Comparison of ENCODE assay signal across 34 cellular contexts in the genomic region with DNA sequence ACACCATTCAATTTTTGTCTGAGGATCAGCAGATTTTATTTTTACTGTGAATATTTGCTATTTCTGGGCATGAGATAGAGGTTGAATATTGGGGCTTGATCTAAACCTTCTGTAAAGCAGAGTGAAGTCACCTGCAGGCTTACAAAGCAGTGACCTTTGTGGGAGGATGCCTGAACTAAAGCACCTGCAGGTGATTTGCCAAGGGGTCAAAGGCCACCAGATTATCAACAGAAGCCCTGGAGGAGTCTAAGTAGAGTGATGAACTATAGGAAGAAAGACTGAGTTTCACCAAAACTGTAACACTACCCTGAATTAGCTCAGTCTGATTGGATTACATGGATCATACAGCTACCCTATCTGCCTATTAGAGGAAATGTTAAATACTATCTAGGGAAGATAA.
"Had no signal": no experiment of that assay in that cellular context is flagged by ENCODE, and none has a peak within 500 bp of the region (broad histone marks: within the 10 kb centered on the region; RNA-seq: fewer than 3 reads in every experiment).

No MANE protein-coding gene starts in this region.

- H3K4me3 Mint-ChIP-seq: activated CD4-positive, alpha-beta T cell treated with anti-CD3 and anti-CD28 coated beads, Interleukin-2, amount 10 ng/mL, durations not matched to agents 7 days and 5 days; activated CD8-positive, alpha-beta T cell treated with anti-CD3 and anti-CD28 coated beads, Interleukin-2, amount 10 ng/mL, durations not matched to agents 7 days and 5 days; activated naive CD4-positive, alpha-beta T cell treated with anti-CD3 and anti-CD28 coated beads, Interleukin-2, amount 50 U/mL, for 24 hours; activated naive CD8-positive, alpha-beta T cell treated with anti-CD3 and anti-CD28 coated beads, Interleukin-2, amount 10 ng/mL, durations not matched to agents 7 days and 5 days; activated T-cell treated with anti-CD3 and anti-CD28 coated beads, Interleukin-2, amount 50 U/mL, for 24 hours; central memory CD8-positive, alpha-beta T cell had no signal

- H3K9me3 Mint-ChIP-seq: activated CD4-positive, alpha-beta T cell treated with anti-CD3 and anti-CD28 coated beads, Interleukin-2, amount 10 ng/mL, durations not matched to agents 7 days and 5 days; activated naive CD4-positive, alpha-beta T cell treated with anti-CD3 and anti-CD28 coated beads, Interleukin-2, amount 50 U/mL, for 24 hours; activated naive CD8-positive, alpha-beta T cell treated with anti-CD3 and anti-CD28 coated beads, Interleukin-2, amount 10 ng/mL, durations not matched to agents 7 days and 5 days; activated T-cell treated with anti-CD3 and anti-CD28 coated beads, Interleukin-2, amount 50 U/mL, for 24 hours; activated T-helper 2 cell treated with anti-CD3 and anti-CD28 coated beads, Interferon-gamma antibody, Interleukin-2, Interleukin-4, amounts not matched to agents 10 μg/mL and 5 μg/mL and 100 μg/mL, durations not matched to agents 14 hours and 24 hours and 36 hours; central memory CD8-positive, alpha-beta T cell had no signal

- H3K4me1 ChIP-seq: ascending aorta, Peyer's patch had no signal

- H3K27me3 ChIP-seq: ascending aorta, cardiac muscle cell, Peyer's patch had no signal

- H3K36me3 ChIP-seq: ascending aorta, cardiac muscle cell, Peyer's patch, WERI-Rb-1 had no signal

- H3K27ac ChIP-seq: ascending aorta, cardiac muscle cell, Peyer's patch, RWPE1, WERI-Rb-1 had no signal

- H3K36me3 Mint-ChIP-seq: activated naive CD4-positive, alpha-beta T cell treated with anti-CD3 and anti-CD28 coated beads, Interleukin-2, amount 50 U/mL, for 24 hours; activated naive CD8-positive, alpha-beta T cell treated with anti-CD3 and anti-CD28 coated beads, Interleukin-2, amount 10 ng/mL, durations not matched to agents 7 days and 5 days had no signal

- DNase-seq: activated CD4-positive, alpha-beta T cell treated with anti-CD3 and anti-CD28 coated beads, Interleukin-2, amount 10 ng/mL, durations not matched to agents 7 days and 5 days; activated CD4-positive, alpha-beta T cell treated with anti-CD3 and anti-CD28 coated beads, Interleukin-2, amount 50 U/mL, for 48 hours; activated CD4-positive, CD25-positive, alpha-beta regulatory T cell; activated CD8-positive, alpha-beta T cell treated with anti-CD3 and anti-CD28 coated beads, Interleukin-2, amount 10 ng/mL, durations not matched to agents 7 days and 5 days; activated gamma-delta T cell; activated naive CD4-positive, alpha-beta T cell treated with Interleukin-2 at 50 U/mL for 16 hours; activated naive CD8-positive, alpha-beta T cell treated with anti-CD3 and anti-CD28 coated beads, Interleukin-2, amount 10 ng/mL, durations not matched to agents 7 days and 5 days; activated T-cell treated with anti-CD3 and anti-CD28 coated beads, Interleukin-2, amount 50 U/mL, for 24 hours; amygdala; Karpas-422; NCI-H1105; NCI-H1417 treated with DMSO at 0.1 percent for 48 hours; NCI-H187 treated with DMSO at 0.1 percent for 48 hours; NCI-H2081; NCI-H2171 treated with DMSO at 0.1 percent for 48 hours; NCI-H2227 treated with DMSO at 0.1 percent for 48 hours; NCI-H446; NCI-H524; NK-92 treated with Interleukin-12 subunit alpha and Interleukin-12 subunit beta, amount 100 ng/mL, for 24 hours; PC-3; SIG-M5; SW 1271; T-helper 1 cell; T-helper 2 cell; T1000; WERI-Rb-1 had no signal

- H3K27ac Mint-ChIP-seq: activated CD4-positive, alpha-beta T cell treated with anti-CD3 and anti-CD28 coated beads, Interleukin-2, amount 10 ng/mL, durations not matched to agents 7 days and 5 days; activated CD8-positive, alpha-beta T cell treated with anti-CD3 and anti-CD28 coated beads, Interleukin-2, amount 10 ng/mL, durations not matched to agents 7 days and 5 days; activated naive CD4-positive, alpha-beta T cell treated with anti-CD3 and anti-CD28 coated beads, Interleukin-2, amount 50 U/mL, for 24 hours; activated naive CD8-positive, alpha-beta T cell treated with anti-CD3 and anti-CD28 coated beads, Interleukin-2, amount 10 ng/mL, durations not matched to agents 7 days and 5 days; activated T-cell treated with anti-CD3 and anti-CD28 coated beads, Interleukin-2, amount 50 U/mL, for 24 hours; activated T-helper 2 cell treated with anti-CD3 and anti-CD28 coated beads, Interferon-gamma antibody, Interleukin-2, Interleukin-4, amounts not matched to agents 10 μg/mL and 5 μg/mL and 100 μg/mL, durations not matched to agents 14 hours and 24 hours and 36 hours had no signal

- H3K4me3 ChIP-seq: ascending aorta, cardiac muscle cell, Peyer's patch had no signal

- H3K4me1 Mint-ChIP-seq: activated CD4-positive, alpha-beta T cell treated with anti-CD3 and anti-CD28 coated beads, Interleukin-2, amount 10 ng/mL, durations not matched to agents 7 days and 5 days; activated naive CD4-positive, alpha-beta T cell treated with anti-CD3 and anti-CD28 coated beads, Interleukin-2, amount 50 U/mL, for 24 hours; activated naive CD8-positive, alpha-beta T cell treated with anti-CD3 and anti-CD28 coated beads, Interleukin-2, amount 10 ng/mL, durations not matched to agents 7 days and 5 days; central memory CD8-positive, alpha-beta T cell had no signal

- ATAC-seq: activated CD8-positive, alpha-beta T cell treated with anti-CD3 and anti-CD28 coated beads, Interleukin-2, amount 10 ng/mL, durations not matched to agents 7 days and 5 days; PC-3; Right ventricle myocardium inferior had no signal

- H3K9me3 ChIP-seq: ascending aorta, Peyer's patch had no signal
